ENCODE assay signal across 8 cellular contexts in the genomic region with DNA sequence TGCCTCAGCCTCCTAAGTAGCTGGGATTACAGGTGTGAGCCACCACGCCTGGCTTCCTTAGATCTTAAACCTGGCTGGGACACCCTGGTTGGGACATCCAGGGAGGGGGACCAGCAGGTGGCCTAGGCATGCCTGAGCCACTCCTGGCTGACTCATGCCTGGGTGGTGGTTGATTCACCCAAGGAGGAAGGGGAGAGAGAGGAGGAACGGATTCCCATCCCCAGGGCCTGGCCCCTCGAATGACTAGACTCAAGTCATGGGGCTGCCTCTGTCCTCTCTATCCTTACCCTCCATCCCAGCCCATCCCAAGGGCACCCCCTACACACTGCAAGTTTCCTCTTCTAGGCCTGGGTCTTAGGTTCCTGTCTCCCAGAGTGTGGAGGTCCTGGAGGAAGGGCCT. TPM values are rescaled to one million over a fixed set of nuclear protein-coding genes. Genes with fewer than 3 reads are reported as not detected.
A peak's percentile ranks its signal among the peaks of the same experiment; 100 is the strongest.
DNase-seq lines count a peak whose midpoint lies in the region; ATAC-seq and TF ChIP-seq lines count a peak whose summit lies in the region.

No MANE protein-coding gene starts in this region.

- H3K27me3 Mint-ChIP-seq in activated CD4-positive, alpha-beta memory T cell treated with anti-CD3 and anti-CD28 coated beads for 36 hours = no peaks in the 10 kb centered on the region
- no peaks in the 10 kb centered on the region for H3K27me3 Mint-ChIP-seq in activated CD4-positive, alpha-beta memory T cell treated with anti-CD3 and anti-CD28 coated beads, Interleukin-2, amount 10 ng/mL, durations not matched to agents 7 days and 5 days
- no peaks in the 10 kb centered on the region for H3K27me3 Mint-ChIP-seq in activated T-helper 17 cell treated with anti-CD3 and anti-CD28 coated beads, Interleukin-2, amount 50 U/mL, for 72 hours

- no peaks in the 10 kb centered on the region for H3K9me3 Mint-ChIP-seq in activated CD4-positive, alpha-beta memory T cell treated with anti-CD3 and anti-CD28 coated beads for 36 hours
- H3K9me3 Mint-ChIP-seq in activated CD4-positive, alpha-beta memory T cell treated with anti-CD3 and anti-CD28 coated beads, Interleukin-2, amount 10 ng/mL, durations not matched to agents 7 days and 5 days = no peaks in the 10 kb centered on the region
- H3K9me3 Mint-ChIP-seq in activated T-helper 17 cell treated with anti-CD3 and anti-CD28 coated beads, Interleukin-2, amount 50 U/mL, for 72 hours = no peaks in the 10 kb centered on the region

- WGBS in thyroid gland, 2 donors = 75 to 77% methylated on average over 3 of the region's 3 CpGs

- no peaks in the 10 kb centered on the region for H3K27me3 ChIP-seq in thyroid gland

- peak overlapping the region; percentile 81 to 96 (median 95) for H3K27ac ChIP-seq in thyroid gland

- intact Hi-C loops in activated CD4-positive, alpha-beta memory T cell treated with anti-CD3 and anti-CD28 coated beads for 36 hours (cut with micrococcal nuclease) = no loop called here
- intact Hi-C loops in thyroid gland (cut with DNase I) = no loop called here

- peaks cover 58 to 88% of the 10 kb centered on the region in 2 donors for H3K4me1 ChIP-seq in thyroid gland

- H3K9me3 ChIP-seq in thyroid gland = no peaks in the 10 kb centered on the region

- no peak for TF ChIP-seq POLR2A in thyroid gland (IDR thresholded peaks at IDR 0.05)

- no peak for TF ChIP-seq CTCF in thyroid gland (IDR thresholded peaks at IDR 0.05)

- no peak overlapping the region for H3K4me3 ChIP-seq in thyroid gland (replicated peaks in 1 of 3)

- H3K36me3 ChIP-seq in thyroid gland = no peaks in the 10 kb centered on the region

- POLR2A ChIA-PET in activated CD4-positive, alpha-beta memory T cell treated with anti-CD3 and anti-CD28 coated beads for 36 hours (lab: Charles Lee) = no interaction called here
- POLR2A ChIA-PET in activated CD4-positive, alpha-beta memory T cell treated with anti-CD3 and anti-CD28 coated beads, Interleukin-2, amount 10 ng/mL, durations not matched to agents 7 days and 5 days (lab: Charles Lee) = interaction anchor here (0.6 to 1.0 kb wide), 2 partner anchors 14 to 67 kb away, joined by 3 read pairs; no protein-coding TSS in a partner anchor

- no peaks in the 10 kb centered on the region for H3K36me3 Mint-ChIP-seq in activated CD4-positive, alpha-beta memory T cell treated with anti-CD3 and anti-CD28 coated beads for 36 hours
- peaks cover 43% of the 10 kb centered on the region for H3K36me3 Mint-ChIP-seq in activated CD4-positive, alpha-beta memory T cell treated with anti-CD3 and anti-CD28 coated beads, Interleukin-2, amount 10 ng/mL, durations not matched to agents 7 days and 5 days (ENCODE audit: low read depth)
- peaks cover 8% of the 10 kb centered on the region for H3K36me3 Mint-ChIP-seq in activated T-helper 17 cell treated with anti-CD3 and anti-CD28 coated beads, Interleukin-2, amount 50 U/mL, for 72 hours (ENCODE audit: low read depth)

- peak overlapping the region; percentile 88 for H3K27ac Mint-ChIP-seq in activated CD4-positive, alpha-beta memory T cell treated with anti-CD3 and anti-CD28 coated beads for 36 hours
- no peak overlapping the region for H3K27ac Mint-ChIP-seq in activated CD4-positive, alpha-beta memory T cell treated with anti-CD3 and anti-CD28 coated beads, Interleukin-2, amount 10 ng/mL, durations not matched to agents 7 days and 5 days
- H3K27ac Mint-ChIP-seq in activated T-helper 17 cell treated with anti-CD3 and anti-CD28 coated beads, Interleukin-2, amount 50 U/mL, for 72 hours = peak overlapping the region; percentile 90

- peak; percentile 76 for DNase-seq in activated CD4-positive, alpha-beta memory T cell treated with anti-CD3 and anti-CD28 coated beads for 36 hours
- DNase-seq in activated CD4-positive, alpha-beta memory T cell treated with anti-CD3 and anti-CD28 coated beads, Interleukin-2, amount 10 ng/mL, durations not matched to agents 7 days and 5 days = no peak
- DNase-seq in kidney glomerular epithelial cell (lab: John Stamatoyannopoulos, UW) (peak; percentile 10), thyroid gland (peak; percentile 41 to 51), NCI-H446 treated with DMSO at 0.1 percent for 48 hours (lab: John Stamatoyannopoulos, UW) (no peak), amygdala (lab: John Stamatoyannopoulos, UW) (no peak), hippocampal formation (lab: John Stamatoyannopoulos, UW) (no peak)

- CTCF ChIA-PET in activated CD4-positive, alpha-beta memory T cell treated with anti-CD3 and anti-CD28 coated beads for 36 hours (lab: Charles Lee) = interaction anchor here (1.1 to 3.3 kb wide), 4 partner anchors 10 to 59 kb away, joined by 3 to 11 read pairs (median 6); no protein-coding TSS in a partner anchor
- CTCF ChIA-PET in activated CD4-positive, alpha-beta memory T cell treated with anti-CD3 and anti-CD28 coated beads, Interleukin-2, amount 10 ng/mL, durations not matched to agents 7 days and 5 days (lab: Charles Lee) = interaction anchor here (0.6 to 1.6 kb wide), 2 partner anchors 66 to 104 kb away, joined by 4 to 5 read pairs; no protein-coding TSS in a partner anchor

- H3K4me1 Mint-ChIP-seq in activated CD4-positive, alpha-beta memory T cell treated with anti-CD3 and anti-CD28 coated beads for 36 hours (ENCODE audit: low read depth) = peaks cover 95% of the 10 kb centered on the region
- peaks cover 93% of the 10 kb centered on the region for H3K4me1 Mint-ChIP-seq in activated CD4-positive, alpha-beta memory T cell treated with anti-CD3 and anti-CD28 coated beads, Interleukin-2, amount 10 ng/mL, durations not matched to agents 7 days and 5 days
- peaks cover 64% of the 10 kb centered on the region for H3K4me1 Mint-ChIP-seq in activated T-helper 17 cell treated with anti-CD3 and anti-CD28 coated beads, Interleukin-2, amount 50 U/mL, for 72 hours

- no peak overlapping the region for H3K4me3 Mint-ChIP-seq in activated CD4-positive, alpha-beta memory T cell treated with anti-CD3 and anti-CD28 coated beads for 36 hours
- H3K4me3 Mint-ChIP-seq in activated CD4-positive, alpha-beta memory T cell treated with anti-CD3 and anti-CD28 coated beads, Interleukin-2, amount 10 ng/mL, durations not matched to agents 7 days and 5 days = no peak overlapping the region
- H3K4me3 Mint-ChIP-seq in activated T-helper 17 cell treated with anti-CD3 and anti-CD28 coated beads, Interleukin-2, amount 50 U/mL, for 72 hours = peak overlapping the region; percentile 96

- ATAC-seq in activated T-helper 17 cell treated with anti-CD3 and anti-CD28 coated beads, Interleukin-2, amount 50 U/mL, for 72 hours (replicated peaks) = peak; percentile 34

RNA-seq across cellular contexts. Expression of gene EEIG1, which starts 12.7 kb away (rescaled TPM):
- 10 to 100 TPM; 50.7 to 58.0 TPM for total RNA-seq in activated CD4-positive, alpha-beta memory T cell treated with anti-CD3 and anti-CD28 coated beads for 36 hours
- 100 to 1,000 TPM; 212 to 218 TPM for total RNA-seq in activated CD4-positive, alpha-beta memory T cell treated with anti-CD3 and anti-CD28 coated beads, Interleukin-2, amount 10 ng/mL, durations not matched to agents 7 days and 5 days
- 10 to 100 TPM; 29.6 to 37.8 TPM for total RNA-seq in activated T-helper 17 cell treated with anti-CD3 and anti-CD28 coated beads, Interleukin-2, amount 50 U/mL, for 72 hours
- 10 to 100 TPM; 18.3 to 34.7 (median 24.9) TPM for total RNA-seq in thyroid gland

RNA-seq across cellular contexts. Expression of gene DPM2, which starts 30.4 kb away (rescaled TPM):
- 10 to 100 TPM; 41.5 to 42.0 TPM for total RNA-seq in activated CD4-positive, alpha-beta memory T cell treated with anti-CD3 and anti-CD28 coated beads for 36 hours
- 10 to 100 TPM; 48.2 TPM for total RNA-seq in activated CD4-positive, alpha-beta memory T cell treated with anti-CD3 and anti-CD28 coated beads, Interleukin-2, amount 10 ng/mL, durations not matched to agents 7 days and 5 days
- total RNA-seq in activated T-helper 17 cell treated with anti-CD3 and anti-CD28 coated beads, Interleukin-2, amount 50 U/mL, for 72 hours = 10 to 100 TPM; 29.4 to 54.5 TPM
- 10 to 100 TPM; 17.3 to 43.3 (median 35.5) TPM for total RNA-seq in thyroid gland

RNA-seq across cellular contexts. Expression of gene PIP5KL1, which starts 37.5 kb away (rescaled TPM):
- total RNA-seq in activated CD4-positive, alpha-beta memory T cell treated with anti-CD3 and anti-CD28 coated beads for 36 hours = 1 to 10 TPM in 1 of 2 experiments, under 1 TPM in 1; 0.94 to 2.9 TPM
- 1 to 10 TPM; 1.5 to 1.9 TPM for total RNA-seq in activated CD4-positive, alpha-beta memory T cell treated with anti-CD3 and anti-CD28 coated beads, Interleukin-2, amount 10 ng/mL, durations not matched to agents 7 days and 5 days
- 1 to 10 TPM; 2.6 to 3.7 TPM for total RNA-seq in activated T-helper 17 cell treated with anti-CD3 and anti-CD28 coated beads, Interleukin-2, amount 50 U/mL, for 72 hours
- total RNA-seq in thyroid gland = 1 to 10 TPM in 3 of 4 donors, not detected in 1; 1.0 to 5.2 (median 1.6) TPM

RNA-seq across cellular contexts. Expression of gene ST6GALNAC4, which starts 51.2 kb away (rescaled TPM):
- 10 to 100 TPM; 21.2 to 23.5 TPM for total RNA-seq in activated CD4-positive, alpha-beta memory T cell treated with anti-CD3 and anti-CD28 coated beads for 36 hours
- 10 to 100 TPM; 19.4 to 21.5 TPM for total RNA-seq in activated CD4-positive, alpha-beta memory T cell treated with anti-CD3 and anti-CD28 coated beads, Interleukin-2, amount 10 ng/mL, durations not matched to agents 7 days and 5 days
- total RNA-seq in activated T-helper 17 cell treated with anti-CD3 and anti-CD28 coated beads, Interleukin-2, amount 50 U/mL, for 72 hours = 10 to 100 TPM; 19.6 to 19.8 TPM
- total RNA-seq in thyroid gland = 10 to 100 TPM in 3 of 4 donors, 1 to 10 TPM in 1; 8.9 to 27.4 (median 19.1) TPM

Comparison
In these comparisons a context has a peak if more than half of its experiments do, and no peak if none do; other contexts are left out.
1. DNase-seq: peak in activated CD4-positive, alpha-beta memory T cell treated with anti-CD3 and anti-CD28 coated beads for 36 hours (single experiment), kidney glomerular epithelial cell (single experiment) and thyroid gland (2 of 2); none in activated CD4-positive, alpha-beta memory T cell treated with anti-CD3 and anti-CD28 coated beads, Interleukin-2, amount 10 ng/mL, durations not matched to agents 7 days and 5 days (single experiment), NCI-H446 treated with DMSO at 0.1 percent for 48 hours (single experiment), amygdala (0 of 56) and hippocampal formation (0 of 2).